ENCODE assay signal across 8 cellular contexts in the genomic region with DNA sequence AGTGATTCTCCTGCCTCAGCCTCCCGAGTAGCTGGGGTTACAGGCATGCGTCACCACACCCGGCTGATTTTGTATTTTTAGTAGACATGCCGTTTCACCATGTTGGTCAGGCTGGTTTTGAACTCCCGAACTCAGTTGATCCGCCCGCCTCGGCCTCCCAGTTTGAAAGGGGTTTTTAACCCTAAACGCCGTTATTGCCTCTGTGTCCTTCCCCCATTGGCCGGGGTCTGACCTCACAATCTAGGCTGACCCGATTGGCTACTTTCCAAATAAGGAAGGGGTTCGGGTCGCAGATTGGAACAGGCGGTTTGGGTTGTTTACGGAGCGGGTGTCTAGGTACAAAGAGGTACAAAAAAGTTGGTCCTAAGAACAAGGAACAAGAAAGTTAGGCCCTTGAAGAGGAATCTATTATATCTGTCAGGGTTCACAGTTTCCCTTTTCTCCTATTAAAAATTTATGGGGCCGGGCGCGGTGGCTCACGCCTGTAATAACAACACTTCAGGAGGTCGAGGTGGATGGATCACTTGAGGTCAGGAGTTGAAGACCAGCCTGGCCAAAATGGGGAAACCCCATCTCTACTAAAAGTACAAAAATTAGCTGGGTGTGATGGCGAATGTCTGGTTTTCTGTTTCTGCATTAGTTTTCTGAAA. TPM values are rescaled to one million over a fixed set of nuclear protein-coding genes. Genes with fewer than 3 reads are reported as not detected.
DNase-seq lines count a peak whose midpoint lies in the region; ATAC-seq and TF ChIP-seq lines count a peak whose summit lies in the region.

No MANE protein-coding gene starts in this region.

- H3K4me3 Mint-ChIP-seq in T-cell: peak overlapping the region; percentile 99 to 100 (median 100)

- ATAC-seq in T-cell (replicated peaks in 1 of 4): peak in 1 of 4 experiments; percentile 6
- ATAC-seq in HG03460 (IDR thresholded peaks at IDR 0.05; ENCODE audit: unreplicated experiment): no peak
- ATAC-seq in HG02763 (IDR thresholded peaks at IDR 0.05; ENCODE audit: unreplicated experiment): no peak

- peaks cover 6% of the 10 kb centered on the region for H3K36me3 Mint-ChIP-seq in T-cell

- H3K9me3 Mint-ChIP-seq in T-cell: no peaks in the 10 kb centered on the region

- no peaks in the 10 kb centered on the region for H3K27me3 Mint-ChIP-seq in T-cell

- H3K27ac Mint-ChIP-seq in T-cell: peak overlapping the region; percentile 97 to 99

- POLR2A ChIA-PET in T-cell (lab: Charles Lee): interaction anchor here (0.6 to 4.0 kb wide), 9 partner anchors 45 to 1613 kb away, joined by 3 to 27 read pairs (median 5); a partner anchor contains a TSS

- TF ChIP-seq CTCF in astrocyte of the cerebellum (IDR thresholded peaks at IDR 0.05; ENCODE audit: low read depth, low read length, missing control alignments): no peak

- H3K4me3 ChIP-seq in astrocyte of the cerebellum (ENCODE audit: low read depth, low read length): peak overlapping the region; percentile 78

- CTCF ChIA-PET in T-cell (lab: Charles Lee): interaction anchor here in 1 of 2 donors (1.0 to 1.8 kb wide), 3 partner anchors 34 to 198 kb away, joined by 4 to 5 read pairs (median 4); a partner anchor contains a TSS

- DNase-seq in NCI-H82 (lab: John Stamatoyannopoulos, UW) (peak; percentile 72), NCI-H82 treated with DMSO at 0.1 percent for 48 hours (lab: John Stamatoyannopoulos, UW; ENCODE audit: unreplicated experiment) (no peak), T-cell (peak in 29 of 34 experiments; percentile 12 to 66 (median 34)), astrocyte of the cerebellum (ENCODE audit: low read depth) (no peak), iPS-NIHi11 (ENCODE audit: low spot score) (peak; percentile 79)
- DNase-seq in stimulated activated CD4-positive, alpha-beta T cell treated with anti-CD3 and anti-CD28 coated beads, Interleukin-12 subunit alpha, Interleukin-12 subunit beta, amount 100 ng/mL, for 48 hours (ENCODE audit: low read depth in 2 of 3, low spot score in 1 of 3): peak; percentile 28 to 40 (median 33)

- H3K4me1 Mint-ChIP-seq in T-cell: peaks cover 35 to 46% (median 43%) of the 10 kb centered on the region in 3 donors

- in situ Hi-C loops in astrocyte of the cerebellum (cut with HindIII; ENCODE audit: low sequenced_read_pairs): no loop called here

RNA-seq across cellular contexts. Expression of a gene that starts 1.0 kb away (rescaled TPM):
- total RNA-seq in T-cell: 10 to 100 TPM in 4 of 5 donors, 1 to 10 TPM in 1; 8.4 to 27.9 (median 21.8) TPM

RNA-seq across cellular contexts. Expression of a gene that starts 34.0 kb away (rescaled TPM):
- 1 to 10 TPM; 4.5 to 8.1 (median 6.7) TPM for total RNA-seq in T-cell

RNA-seq across cellular contexts. Expression of a gene that starts 45.2 kb away (rescaled TPM):
- total RNA-seq in T-cell: 10 to 100 TPM; 35.3 to 65.6 (median 58.1) TPM

Comparison
In these comparisons a context has a peak if more than half of its experiments do, and no peak if none do; other contexts are left out.
1. DNase-seq: peak in NCI-H82 (single experiment), T-cell (29 of 34), iPS-NIHi11 (single experiment) and stimulated activated CD4-positive, alpha-beta T cell treated with anti-CD3 and anti-CD28 coated beads, Interleukin-12 subunit alpha, Interleukin-12 subunit beta, amount 100 ng/mL, for 48 hours (3 of 3); none in NCI-H82 treated with DMSO at 0.1 percent for 48 hours (single experiment) and astrocyte of the cerebellum (single experiment).